Comparison of ENCODE assay signal across 1 cellular context in the genomic region with DNA sequence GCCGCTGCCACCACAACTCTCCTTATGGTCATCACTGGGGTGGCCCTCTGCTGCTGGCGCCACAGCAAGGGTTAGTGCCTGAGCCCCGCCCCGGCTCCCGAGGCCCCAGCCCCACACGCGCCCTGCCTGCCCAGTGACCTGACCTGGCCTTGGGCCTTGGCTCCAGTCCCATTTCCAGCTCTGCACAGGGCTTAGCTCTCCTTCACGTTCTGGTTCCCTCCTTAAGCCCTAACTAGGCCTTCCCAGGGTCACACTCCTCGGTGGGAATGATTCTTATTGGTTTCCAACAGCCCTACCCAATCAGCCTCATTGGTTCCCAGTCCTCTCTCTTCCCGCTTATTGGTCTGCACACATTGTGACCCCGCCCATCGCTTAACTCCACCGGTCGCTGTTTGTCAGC.
TF ChIP-seq lines count a peak whose summit lies in the region.

No MANE protein-coding gene starts in this region.

TF ChIP-seq in HepG2, 621 proteins besides CTCF, POLR2A, EP300 and RAD21 (continued from another document):
- TF ChIP-seq, protein P1, sequence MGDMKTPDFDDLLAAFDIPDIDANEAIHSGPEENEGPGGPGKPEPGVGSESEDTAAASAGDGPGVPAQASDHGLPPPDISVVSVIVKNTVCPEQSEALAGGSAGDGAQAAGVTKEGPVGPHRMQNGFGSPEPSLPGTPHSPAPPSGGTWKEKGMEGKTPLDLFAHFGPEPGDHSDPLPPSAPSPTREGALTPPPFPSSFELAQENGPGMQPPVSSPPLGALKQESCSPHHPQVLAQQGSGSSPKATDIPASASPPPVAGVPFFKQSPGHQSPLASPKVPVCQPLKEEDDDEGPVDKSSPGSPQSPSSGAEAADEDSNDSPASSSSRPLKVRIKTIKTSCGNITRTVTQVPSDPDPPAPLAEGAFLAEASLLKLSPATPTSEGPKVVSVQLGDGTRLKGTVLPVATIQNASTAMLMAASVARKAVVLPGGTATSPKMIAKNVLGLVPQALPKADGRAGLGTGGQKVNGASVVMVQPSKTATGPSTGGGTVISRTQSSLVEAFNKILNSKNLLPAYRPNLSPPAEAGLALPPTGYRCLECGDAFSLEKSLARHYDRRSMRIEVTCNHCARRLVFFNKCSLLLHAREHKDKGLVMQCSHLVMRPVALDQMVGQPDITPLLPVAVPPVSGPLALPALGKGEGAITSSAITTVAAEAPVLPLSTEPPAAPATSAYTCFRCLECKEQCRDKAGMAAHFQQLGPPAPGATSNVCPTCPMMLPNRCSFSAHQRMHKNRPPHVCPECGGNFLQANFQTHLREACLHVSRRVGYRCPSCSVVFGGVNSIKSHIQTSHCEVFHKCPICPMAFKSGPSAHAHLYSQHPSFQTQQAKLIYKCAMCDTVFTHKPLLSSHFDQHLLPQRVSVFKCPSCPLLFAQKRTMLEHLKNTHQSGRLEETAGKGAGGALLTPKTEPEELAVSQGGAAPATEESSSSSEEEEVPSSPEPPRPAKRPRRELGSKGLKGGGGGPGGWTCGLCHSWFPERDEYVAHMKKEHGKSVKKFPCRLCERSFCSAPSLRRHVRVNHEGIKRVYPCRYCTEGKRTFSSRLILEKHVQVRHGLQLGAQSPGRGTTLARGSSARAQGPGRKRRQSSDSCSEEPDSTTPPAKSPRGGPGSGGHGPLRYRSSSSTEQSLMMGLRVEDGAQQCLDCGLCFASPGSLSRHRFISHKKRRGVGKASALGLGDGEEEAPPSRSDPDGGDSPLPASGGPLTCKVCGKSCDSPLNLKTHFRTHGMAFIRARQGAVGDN (CRISPR knock-in tag; IDR thresholded peaks at IDR 0.05), result peak; percentile 44
- no peak for TF ChIP-seq CBX1 (IDR thresholded peaks at IDR 0.05; ENCODE audit: low read depth)
- TF ChIP-seq MBD4 (IDR thresholded peaks at IDR 0.05; ENCODE audit: borderline replicate concordance, low read length), result no peak
- no peak for TF ChIP-seq CEBPB (IDR thresholded peaks at IDR 0.05; ENCODE audit: borderline replicate concordance, low read depth, low read length)
- 0 out of 2 replicates have a peak, but pooled peaks have one; percentile 14 for TF ChIP-seq POGZ (CRISPR knock-in tag; IDR thresholded peaks at IDR 0.05)
- TF ChIP-seq, protein P2, sequence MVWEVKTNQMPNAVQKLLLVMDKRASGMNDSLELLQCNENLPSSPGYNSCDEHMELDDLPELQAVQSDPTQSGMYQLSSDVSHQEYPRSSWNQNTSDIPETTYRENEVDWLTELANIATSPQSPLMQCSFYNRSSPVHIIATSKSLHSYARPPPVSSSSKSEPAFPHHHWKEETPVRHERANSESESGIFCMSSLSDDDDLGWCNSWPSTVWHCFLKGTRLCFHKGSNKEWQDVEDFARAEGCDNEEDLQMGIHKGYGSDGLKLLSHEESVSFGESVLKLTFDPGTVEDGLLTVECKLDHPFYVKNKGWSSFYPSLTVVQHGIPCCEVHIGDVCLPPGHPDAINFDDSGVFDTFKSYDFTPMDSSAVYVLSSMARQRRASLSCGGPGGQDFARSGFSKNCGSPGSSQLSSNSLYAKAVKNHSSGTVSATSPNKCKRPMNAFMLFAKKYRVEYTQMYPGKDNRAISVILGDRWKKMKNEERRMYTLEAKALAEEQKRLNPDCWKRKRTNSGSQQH (CRISPR knock-in tag; IDR thresholded peaks at IDR 0.05; ENCODE audit: low read depth), result no peak
- TF ChIP-seq ZNF282 (IDR thresholded peaks at IDR 0.05; ENCODE audit: partially characterized antibody), result no peak
- TF ChIP-seq, protein P3, sequence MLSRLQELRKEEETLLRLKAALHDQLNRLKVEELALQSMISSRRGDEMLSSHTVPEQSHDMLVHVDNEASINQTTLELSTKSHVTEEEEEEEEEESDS (CRISPR knock-in tag; IDR thresholded peaks at IDR 0.05; ENCODE audit: borderline replicate concordance), result no peak
- TF ChIP-seq ZNF543 (CRISPR knock-in tag; IDR thresholded peaks at IDR 0.05), result 0 out of 2 replicates have a peak, but pooled peaks have one; percentile 33
- no peak for TF ChIP-seq ZNF674 (CRISPR knock-in tag; IDR thresholded peaks at IDR 0.05; ENCODE audit: low read depth)
- 0 out of 2 replicates have a peak, but pooled peaks have one; percentile 23 for TF ChIP-seq BORCS8-MEF2B (CRISPR knock-in tag; IDR thresholded peaks at IDR 0.05)
- no peak for TF ChIP-seq POLR2AphosphoS2 (IDR thresholded peaks at IDR 0.05; ENCODE audit: low read depth, low read length)
- TF ChIP-seq, protein P4, sequence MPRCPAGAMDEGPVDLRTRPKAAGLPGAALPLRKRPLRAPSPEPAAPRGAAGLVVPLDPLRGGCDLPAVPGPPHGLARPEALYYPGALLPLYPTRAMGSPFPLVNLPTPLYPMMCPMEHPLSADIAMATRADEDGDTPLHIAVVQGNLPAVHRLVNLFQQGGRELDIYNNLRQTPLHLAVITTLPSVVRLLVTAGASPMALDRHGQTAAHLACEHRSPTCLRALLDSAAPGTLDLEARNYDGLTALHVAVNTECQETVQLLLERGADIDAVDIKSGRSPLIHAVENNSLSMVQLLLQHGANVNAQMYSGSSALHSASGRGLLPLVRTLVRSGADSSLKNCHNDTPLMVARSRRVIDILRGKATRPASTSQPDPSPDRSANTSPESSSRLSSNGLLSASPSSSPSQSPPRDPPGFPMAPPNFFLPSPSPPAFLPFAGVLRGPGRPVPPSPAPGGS (CRISPR knock-in tag; IDR thresholded peaks at IDR 0.05), result no peak
- TF ChIP-seq, protein P5, sequence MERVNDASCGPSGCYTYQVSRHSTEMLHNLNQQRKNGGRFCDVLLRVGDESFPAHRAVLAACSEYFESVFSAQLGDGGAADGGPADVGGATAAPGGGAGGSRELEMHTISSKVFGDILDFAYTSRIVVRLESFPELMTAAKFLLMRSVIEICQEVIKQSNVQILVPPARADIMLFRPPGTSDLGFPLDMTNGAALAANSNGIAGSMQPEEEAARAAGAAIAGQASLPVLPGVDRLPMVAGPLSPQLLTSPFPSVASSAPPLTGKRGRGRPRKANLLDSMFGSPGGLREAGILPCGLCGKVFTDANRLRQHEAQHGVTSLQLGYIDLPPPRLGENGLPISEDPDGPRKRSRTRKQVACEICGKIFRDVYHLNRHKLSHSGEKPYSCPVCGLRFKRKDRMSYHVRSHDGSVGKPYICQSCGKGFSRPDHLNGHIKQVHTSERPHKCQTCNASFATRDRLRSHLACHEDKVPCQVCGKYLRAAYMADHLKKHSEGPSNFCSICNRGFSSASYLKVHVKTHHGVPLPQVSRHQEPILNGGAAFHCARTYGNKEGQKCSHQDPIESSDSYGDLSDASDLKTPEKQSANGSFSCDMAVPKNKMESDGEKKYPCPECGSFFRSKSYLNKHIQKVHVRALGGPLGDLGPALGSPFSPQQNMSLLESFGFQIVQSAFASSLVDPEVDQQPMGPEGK (CRISPR knock-in tag; IDR thresholded peaks at IDR 0.05), result peak; percentile 88
- no peak for TF ChIP-seq ZNF546 (CRISPR knock-in tag; conservative IDR thresholded peaks at IDR 0.05)
- peak; percentile 32; the same call in 1 of the 2 replicates for TF ChIP-seq MED1 (CRISPR knock-in tag; IDR thresholded peaks at IDR 0.05)
- TF ChIP-seq, protein P6, sequence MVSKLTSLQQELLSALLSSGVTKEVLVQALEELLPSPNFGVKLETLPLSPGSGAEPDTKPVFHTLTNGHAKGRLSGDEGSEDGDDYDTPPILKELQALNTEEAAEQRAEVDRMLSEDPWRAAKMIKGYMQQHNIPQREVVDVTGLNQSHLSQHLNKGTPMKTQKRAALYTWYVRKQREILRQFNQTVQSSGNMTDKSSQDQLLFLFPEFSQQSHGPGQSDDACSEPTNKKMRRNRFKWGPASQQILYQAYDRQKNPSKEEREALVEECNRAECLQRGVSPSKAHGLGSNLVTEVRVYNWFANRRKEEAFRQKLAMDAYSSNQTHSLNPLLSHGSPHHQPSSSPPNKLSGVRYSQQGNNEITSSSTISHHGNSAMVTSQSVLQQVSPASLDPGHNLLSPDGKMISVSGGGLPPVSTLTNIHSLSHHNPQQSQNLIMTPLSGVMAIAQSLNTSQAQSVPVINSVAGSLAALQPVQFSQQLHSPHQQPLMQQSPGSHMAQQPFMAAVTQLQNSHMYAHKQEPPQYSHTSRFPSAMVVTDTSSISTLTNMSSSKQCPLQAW (CRISPR knock-in tag; IDR thresholded peaks at IDR 0.05), result 0 out of 2 replicates have a peak, but pooled peaks have one; percentile 17
- peak; percentile 51 for TF ChIP-seq HNF4A (CRISPR knock-in tag; IDR thresholded peaks at IDR 0.05)
- TF ChIP-seq, protein P7, sequence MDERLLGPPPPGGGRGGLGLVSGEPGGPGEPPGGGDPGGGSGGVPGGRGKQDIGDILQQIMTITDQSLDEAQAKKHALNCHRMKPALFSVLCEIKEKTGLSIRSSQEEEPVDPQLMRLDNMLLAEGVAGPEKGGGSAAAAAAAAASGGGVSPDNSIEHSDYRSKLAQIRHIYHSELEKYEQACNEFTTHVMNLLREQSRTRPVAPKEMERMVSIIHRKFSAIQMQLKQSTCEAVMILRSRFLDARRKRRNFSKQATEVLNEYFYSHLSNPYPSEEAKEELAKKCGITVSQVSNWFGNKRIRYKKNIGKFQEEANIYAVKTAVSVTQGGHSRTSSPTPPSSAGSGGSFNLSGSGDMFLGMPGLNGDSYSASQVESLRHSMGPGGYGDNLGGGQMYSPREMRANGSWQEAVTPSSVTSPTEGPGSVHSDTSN (CRISPR knock-in tag; IDR thresholded peaks at IDR 0.05), result no peak
- TF ChIP-seq, protein P8, sequence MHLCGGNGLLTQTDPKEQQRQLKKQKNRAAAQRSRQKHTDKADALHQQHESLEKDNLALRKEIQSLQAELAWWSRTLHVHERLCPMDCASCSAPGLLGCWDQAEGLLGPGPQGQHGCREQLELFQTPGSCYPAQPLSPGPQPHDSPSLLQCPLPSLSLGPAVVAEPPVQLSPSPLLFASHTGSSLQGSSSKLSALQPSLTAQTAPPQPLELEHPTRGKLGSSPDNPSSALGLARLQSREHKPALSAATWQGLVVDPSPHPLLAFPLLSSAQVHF (CRISPR knock-in tag; IDR thresholded peaks at IDR 0.05), result no peak
- TF ChIP-seq ELF1 (CRISPR knock-in tag; IDR thresholded peaks at IDR 0.05), result no peak
- TF ChIP-seq ZFY (CRISPR knock-in tag; IDR thresholded peaks at IDR 0.05), result peak; percentile 43; the same call in 1 of the 2 replicates
- peak; percentile 91 for TF ChIP-seq ZNF264 (CRISPR knock-in tag; IDR thresholded peaks at IDR 0.05)
- TF ChIP-seq SOX13 (IDR thresholded peaks at IDR 0.05), result no peak
- TF ChIP-seq SOX13 (CRISPR knock-in tag; conservative IDR thresholded peaks at IDR 0.05 in 1 of 2, IDR thresholded peaks at IDR 0.05 in 1 of 2), result no peak
- TF ChIP-seq ZNF773 (CRISPR knock-in tag; IDR thresholded peaks at IDR 0.05; ENCODE audit: borderline replicate concordance), result no peak
- TF ChIP-seq ZBTB42 (CRISPR knock-in tag; IDR thresholded peaks at IDR 0.05), result no peak
- no peak for TF ChIP-seq FOXA3 (CRISPR knock-in tag; IDR thresholded peaks at IDR 0.05)
- no peak for TF ChIP-seq ZNF367 (CRISPR knock-in tag; IDR thresholded peaks at IDR 0.05; ENCODE audit: borderline replicate concordance)
- TF ChIP-seq MAFK (conservative IDR thresholded peaks at IDR 0.05 in 1 of 2, IDR thresholded peaks at IDR 0.05 in 1 of 2; ENCODE audit: low read length in 2 of 2), result no peak
- TF ChIP-seq GABPB1 (CRISPR knock-in tag; IDR thresholded peaks at IDR 0.05), result peak; percentile 27; the same call in 1 of the 2 replicates
- TF ChIP-seq MIXL1 (CRISPR knock-in tag; IDR thresholded peaks at IDR 0.05), result no peak
